Comparison of ENCODE assay signal across 1 cellular context in genomic region chr5:90421136-90421535, GRCh38.
TF ChIP-seq lines count a peak whose summit lies in the region.

No MANE protein-coding gene starts in this region.

TF ChIP-seq in SK-N-SH treated with all-trans-retinoic acid at 6 μM for 48 hours, 23 proteins besides CTCF, POLR2A, EP300 and RAD21 (continued from another document):
- no peak for TF ChIP-seq CSDC2 (CRISPR knock-in tag; IDR thresholded peaks at IDR 0.05)
- TF ChIP-seq TOX (CRISPR knock-in tag; IDR thresholded peaks at IDR 0.05; ENCODE audit: borderline replicate concordance) = no peak
- no peak for TF ChIP-seq TCF4 (CRISPR knock-in tag; IDR thresholded peaks at IDR 0.05; ENCODE audit: borderline replicate concordance)
- no peak for TF ChIP-seq SNAI2 (CRISPR knock-in tag; IDR thresholded peaks at IDR 0.05)
- TF ChIP-seq TSHZ2 (CRISPR knock-in tag; IDR thresholded peaks at IDR 0.05) = no peak
- no peak for TF ChIP-seq CSRNP3 (CRISPR knock-in tag; IDR thresholded peaks at IDR 0.05)
- no peak for TF ChIP-seq ZFP3 (CRISPR knock-in tag; IDR thresholded peaks at IDR 0.05)
- TF ChIP-seq ZNF8 (CRISPR knock-in tag; IDR thresholded peaks at IDR 0.05) = no peak
- TF ChIP-seq CREB5 (CRISPR knock-in tag; IDR thresholded peaks at IDR 0.05; ENCODE audit: low read depth) = no peak
- no peak for TF ChIP-seq ESRRG (CRISPR knock-in tag; IDR thresholded peaks at IDR 0.05)
